8 cellular contexts compared by ENCODE assay signal in genomic region chr20:36856691-36857635, GRCh38. TPM values are rescaled to one million over a fixed set of nuclear protein-coding genes. Genes with fewer than 3 reads are reported as not detected.
DNase-seq lines count a peak whose midpoint lies in the region; ATAC-seq and TF ChIP-seq lines count a peak whose summit lies in the region.

No MANE protein-coding gene starts in this region.

- H3K36me3 ChIP-seq in left lung, result no peaks in the 10 kb centered on the region
- no peaks in the 10 kb centered on the region for H3K36me3 ChIP-seq in uterus
- H3K36me3 ChIP-seq in MG63, result peaks cover 84% of the 10 kb centered on the region

- no peaks in the 10 kb centered on the region for H3K36me3 Mint-ChIP-seq in activated naive CD8-positive, alpha-beta T cell treated with anti-CD3 and anti-CD28 coated beads for 36 hours

- intact Hi-C loops in left lung (cut with DNase I) (no loop called here), uterus (cut with DNase I; ENCODE audit: low total_unique reads) (no loop called here)

- H3K27ac ChIP-seq in left lung (peak overlapping the region in 1 of 2 donors; percentile 55), uterus (peak overlapping the region; percentile 92 to 99)

- H3K4me3 Mint-ChIP-seq in activated naive CD8-positive, alpha-beta T cell treated with anti-CD3 and anti-CD28 coated beads for 36 hours, result peak overlapping the region; percentile 3

- peaks cover 0 to 4% of the 10 kb centered on the region in 2 donors for H3K27me3 ChIP-seq in left lung
- no peaks in the 10 kb centered on the region for H3K27me3 ChIP-seq in uterus
- H3K27me3 ChIP-seq in MG63, result no peaks in the 10 kb centered on the region

- no peak for TF ChIP-seq POLR2A in uterus (IDR thresholded peaks at IDR 0.05)

- H3K4me3 ChIP-seq in left lung, result no peak overlapping the region
- no peak overlapping the region for H3K4me3 ChIP-seq in uterus
- no peak overlapping the region for H3K4me3 ChIP-seq in MG63

- H3K9me3 Mint-ChIP-seq in activated naive CD8-positive, alpha-beta T cell treated with anti-CD3 and anti-CD28 coated beads for 36 hours, result no peaks in the 10 kb centered on the region

- no peaks in the 10 kb centered on the region for H3K27me3 Mint-ChIP-seq in activated naive CD8-positive, alpha-beta T cell treated with anti-CD3 and anti-CD28 coated beads for 36 hours

- H3K27ac Mint-ChIP-seq in activated naive CD8-positive, alpha-beta T cell treated with anti-CD3 and anti-CD28 coated beads for 36 hours, result peak overlapping the region; percentile 3

- H3K9me3 ChIP-seq in left lung, result no peaks in the 10 kb centered on the region
- H3K9me3 ChIP-seq in uterus, result no peaks in the 10 kb centered on the region
- H3K9me3 ChIP-seq in MG63, result no peaks in the 10 kb centered on the region

- peaks cover 35 to 81% of the 10 kb centered on the region in 2 donors for H3K4me1 ChIP-seq in left lung
- peaks cover 0 to 50% of the 10 kb centered on the region in 2 donors for H3K4me1 ChIP-seq in uterus

- TF ChIP-seq CTCF in left lung (IDR thresholded peaks at IDR 0.05) (no peak), uterus (IDR thresholded peaks at IDR 0.05) (no peak)

- H3K4me1 Mint-ChIP-seq in activated naive CD8-positive, alpha-beta T cell treated with anti-CD3 and anti-CD28 coated beads for 36 hours, result peaks cover 14% of the 10 kb centered on the region

- peak; percentile 26 for ATAC-seq in left lung

- peak; percentile 22 for DNase-seq in stimulated activated CD4-positive, alpha-beta T cell treated with anti-CD3 and anti-CD28 coated beads, Interleukin-1b, Interleukin-23, amount 100 ng/mL, for 48 hours
- DNase-seq in stimulated activated CD4-positive, alpha-beta T cell treated with anti-CD3 and anti-CD28 coated beads, Interleukin-4, amount 100 ng/mL, for 4 hours, result no peak
- peak; percentile 32 for DNase-seq in activated naive CD8-positive, alpha-beta T cell treated with anti-CD3 and anti-CD28 coated beads for 36 hours
- no peak for DNase-seq in left lung
- DNase-seq in uterus, result no peak
- no peak for DNase-seq in islet precursor cell
- DNase-seq in NCI-H2081 (lab: John Stamatoyannopoulos, UW), result no peak
- DNase-seq in MG63, result no peak

RNA-seq across cellular contexts. Expression of gene TLDC2, which starts 19.0 kb away (rescaled TPM):
- not detected for total RNA-seq in activated naive CD8-positive, alpha-beta T cell treated with anti-CD3 and anti-CD28 coated beads for 36 hours
- under 1 TPM; 0.29 to 0.60 TPM for total RNA-seq in left lung
- total RNA-seq in uterus, result 1 to 10 TPM in 2 of 4 donors, not detected in 2; 1.0 TPM
- total RNA-seq in MG63 (2014; rRNA removed; shearing (Covaris generic); ENCODE audit: low replicate concordance), result not detected in 2 replicates

Comparison
In these comparisons a context has a peak if more than half of its experiments do, and no peak if none do; other contexts are left out.
1. DNase-seq: peak in stimulated activated CD4-positive, alpha-beta T cell treated with anti-CD3 and anti-CD28 coated beads, Interleukin-1b, Interleukin-23, amount 100 ng/mL, for 48 hours (single experiment) and activated naive CD8-positive, alpha-beta T cell treated with anti-CD3 and anti-CD28 coated beads for 36 hours (single experiment); none in stimulated activated CD4-positive, alpha-beta T cell treated with anti-CD3 and anti-CD28 coated beads, Interleukin-4, amount 100 ng/mL, for 4 hours (0 of 2), left lung (0 of 2), uterus (0 of 2), islet precursor cell (single experiment), NCI-H2081 (0 of 2) and MG63 (single experiment).